ENCODE assay signal across 1 cellular context in the genomic region with DNA sequence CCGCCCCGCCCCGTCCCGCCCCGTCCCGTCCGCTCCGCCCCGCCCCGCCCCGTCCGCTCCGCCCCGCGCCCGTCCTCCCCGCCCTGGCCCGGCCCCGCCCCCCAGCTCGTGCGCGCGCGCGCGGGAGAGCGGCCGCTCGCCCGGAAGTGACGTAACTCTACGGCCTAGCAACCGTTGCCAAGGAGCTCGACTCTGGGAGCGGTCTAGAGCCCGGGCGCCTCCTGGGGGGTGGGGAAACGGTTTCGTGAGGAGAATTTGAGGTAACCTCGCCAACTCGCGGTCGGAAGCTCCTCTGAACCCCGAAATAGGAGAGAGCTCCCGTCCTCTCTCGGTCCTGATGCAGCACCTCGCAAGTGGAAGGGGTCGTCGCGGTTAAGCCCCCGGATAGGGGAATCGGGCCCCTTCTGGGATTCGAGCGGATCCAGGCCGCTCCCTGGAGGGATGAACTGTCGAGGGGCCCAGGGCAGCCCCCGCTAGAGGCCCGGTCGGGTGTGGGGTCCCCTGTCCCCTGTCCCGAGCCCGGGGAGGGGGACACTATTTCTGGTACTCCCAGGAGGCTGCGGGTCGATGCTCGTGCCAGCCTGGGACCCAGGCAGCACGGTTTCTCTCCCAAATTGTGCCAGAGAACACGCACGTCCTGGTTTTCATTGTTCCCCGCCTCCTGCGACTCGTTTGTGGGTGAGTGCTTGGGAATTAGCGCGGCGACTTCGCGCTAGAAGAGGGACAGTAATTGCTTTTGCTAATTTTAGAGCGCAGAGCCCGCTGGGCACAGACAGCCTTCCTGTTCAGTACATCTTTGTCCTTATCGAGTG.
TF ChIP-seq lines count a peak whose summit lies in the region.

A gene with protein sequence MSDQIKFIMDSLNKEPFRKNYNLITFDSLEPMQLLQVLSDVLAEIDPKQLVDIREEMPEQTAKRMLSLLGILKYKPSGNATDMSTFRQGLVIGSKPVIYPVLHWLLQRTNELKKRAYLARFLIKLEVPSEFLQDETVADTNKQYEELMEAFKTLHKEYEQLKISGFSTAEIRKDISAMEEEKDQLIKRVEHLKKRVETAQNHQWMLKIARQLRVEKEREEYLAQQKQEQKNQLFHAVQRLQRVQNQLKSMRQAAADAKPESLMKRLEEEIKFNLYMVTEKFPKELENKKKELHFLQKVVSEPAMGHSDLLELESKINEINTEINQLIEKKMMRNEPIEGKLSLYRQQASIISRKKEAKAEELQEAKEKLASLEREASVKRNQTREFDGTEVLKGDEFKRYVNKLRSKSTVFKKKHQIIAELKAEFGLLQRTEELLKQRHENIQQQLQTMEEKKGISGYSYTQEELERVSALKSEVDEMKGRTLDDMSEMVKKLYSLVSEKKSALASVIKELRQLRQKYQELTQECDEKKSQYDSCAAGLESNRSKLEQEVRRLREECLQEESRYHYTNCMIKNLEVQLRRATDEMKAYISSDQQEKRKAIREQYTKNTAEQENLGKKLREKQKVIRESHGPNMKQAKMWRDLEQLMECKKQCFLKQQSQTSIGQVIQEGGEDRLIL (plus strand): TSS at position 174 of the 812 bp plus-strand sequence. CDS start 3,024 bp downstream, outside the sequence.

TF ChIP-seq in K562, 482 proteins besides CTCF, POLR2A, EP300 and RAD21 (continued from another document and continues in another):
- TF ChIP-seq, protein P1, sequence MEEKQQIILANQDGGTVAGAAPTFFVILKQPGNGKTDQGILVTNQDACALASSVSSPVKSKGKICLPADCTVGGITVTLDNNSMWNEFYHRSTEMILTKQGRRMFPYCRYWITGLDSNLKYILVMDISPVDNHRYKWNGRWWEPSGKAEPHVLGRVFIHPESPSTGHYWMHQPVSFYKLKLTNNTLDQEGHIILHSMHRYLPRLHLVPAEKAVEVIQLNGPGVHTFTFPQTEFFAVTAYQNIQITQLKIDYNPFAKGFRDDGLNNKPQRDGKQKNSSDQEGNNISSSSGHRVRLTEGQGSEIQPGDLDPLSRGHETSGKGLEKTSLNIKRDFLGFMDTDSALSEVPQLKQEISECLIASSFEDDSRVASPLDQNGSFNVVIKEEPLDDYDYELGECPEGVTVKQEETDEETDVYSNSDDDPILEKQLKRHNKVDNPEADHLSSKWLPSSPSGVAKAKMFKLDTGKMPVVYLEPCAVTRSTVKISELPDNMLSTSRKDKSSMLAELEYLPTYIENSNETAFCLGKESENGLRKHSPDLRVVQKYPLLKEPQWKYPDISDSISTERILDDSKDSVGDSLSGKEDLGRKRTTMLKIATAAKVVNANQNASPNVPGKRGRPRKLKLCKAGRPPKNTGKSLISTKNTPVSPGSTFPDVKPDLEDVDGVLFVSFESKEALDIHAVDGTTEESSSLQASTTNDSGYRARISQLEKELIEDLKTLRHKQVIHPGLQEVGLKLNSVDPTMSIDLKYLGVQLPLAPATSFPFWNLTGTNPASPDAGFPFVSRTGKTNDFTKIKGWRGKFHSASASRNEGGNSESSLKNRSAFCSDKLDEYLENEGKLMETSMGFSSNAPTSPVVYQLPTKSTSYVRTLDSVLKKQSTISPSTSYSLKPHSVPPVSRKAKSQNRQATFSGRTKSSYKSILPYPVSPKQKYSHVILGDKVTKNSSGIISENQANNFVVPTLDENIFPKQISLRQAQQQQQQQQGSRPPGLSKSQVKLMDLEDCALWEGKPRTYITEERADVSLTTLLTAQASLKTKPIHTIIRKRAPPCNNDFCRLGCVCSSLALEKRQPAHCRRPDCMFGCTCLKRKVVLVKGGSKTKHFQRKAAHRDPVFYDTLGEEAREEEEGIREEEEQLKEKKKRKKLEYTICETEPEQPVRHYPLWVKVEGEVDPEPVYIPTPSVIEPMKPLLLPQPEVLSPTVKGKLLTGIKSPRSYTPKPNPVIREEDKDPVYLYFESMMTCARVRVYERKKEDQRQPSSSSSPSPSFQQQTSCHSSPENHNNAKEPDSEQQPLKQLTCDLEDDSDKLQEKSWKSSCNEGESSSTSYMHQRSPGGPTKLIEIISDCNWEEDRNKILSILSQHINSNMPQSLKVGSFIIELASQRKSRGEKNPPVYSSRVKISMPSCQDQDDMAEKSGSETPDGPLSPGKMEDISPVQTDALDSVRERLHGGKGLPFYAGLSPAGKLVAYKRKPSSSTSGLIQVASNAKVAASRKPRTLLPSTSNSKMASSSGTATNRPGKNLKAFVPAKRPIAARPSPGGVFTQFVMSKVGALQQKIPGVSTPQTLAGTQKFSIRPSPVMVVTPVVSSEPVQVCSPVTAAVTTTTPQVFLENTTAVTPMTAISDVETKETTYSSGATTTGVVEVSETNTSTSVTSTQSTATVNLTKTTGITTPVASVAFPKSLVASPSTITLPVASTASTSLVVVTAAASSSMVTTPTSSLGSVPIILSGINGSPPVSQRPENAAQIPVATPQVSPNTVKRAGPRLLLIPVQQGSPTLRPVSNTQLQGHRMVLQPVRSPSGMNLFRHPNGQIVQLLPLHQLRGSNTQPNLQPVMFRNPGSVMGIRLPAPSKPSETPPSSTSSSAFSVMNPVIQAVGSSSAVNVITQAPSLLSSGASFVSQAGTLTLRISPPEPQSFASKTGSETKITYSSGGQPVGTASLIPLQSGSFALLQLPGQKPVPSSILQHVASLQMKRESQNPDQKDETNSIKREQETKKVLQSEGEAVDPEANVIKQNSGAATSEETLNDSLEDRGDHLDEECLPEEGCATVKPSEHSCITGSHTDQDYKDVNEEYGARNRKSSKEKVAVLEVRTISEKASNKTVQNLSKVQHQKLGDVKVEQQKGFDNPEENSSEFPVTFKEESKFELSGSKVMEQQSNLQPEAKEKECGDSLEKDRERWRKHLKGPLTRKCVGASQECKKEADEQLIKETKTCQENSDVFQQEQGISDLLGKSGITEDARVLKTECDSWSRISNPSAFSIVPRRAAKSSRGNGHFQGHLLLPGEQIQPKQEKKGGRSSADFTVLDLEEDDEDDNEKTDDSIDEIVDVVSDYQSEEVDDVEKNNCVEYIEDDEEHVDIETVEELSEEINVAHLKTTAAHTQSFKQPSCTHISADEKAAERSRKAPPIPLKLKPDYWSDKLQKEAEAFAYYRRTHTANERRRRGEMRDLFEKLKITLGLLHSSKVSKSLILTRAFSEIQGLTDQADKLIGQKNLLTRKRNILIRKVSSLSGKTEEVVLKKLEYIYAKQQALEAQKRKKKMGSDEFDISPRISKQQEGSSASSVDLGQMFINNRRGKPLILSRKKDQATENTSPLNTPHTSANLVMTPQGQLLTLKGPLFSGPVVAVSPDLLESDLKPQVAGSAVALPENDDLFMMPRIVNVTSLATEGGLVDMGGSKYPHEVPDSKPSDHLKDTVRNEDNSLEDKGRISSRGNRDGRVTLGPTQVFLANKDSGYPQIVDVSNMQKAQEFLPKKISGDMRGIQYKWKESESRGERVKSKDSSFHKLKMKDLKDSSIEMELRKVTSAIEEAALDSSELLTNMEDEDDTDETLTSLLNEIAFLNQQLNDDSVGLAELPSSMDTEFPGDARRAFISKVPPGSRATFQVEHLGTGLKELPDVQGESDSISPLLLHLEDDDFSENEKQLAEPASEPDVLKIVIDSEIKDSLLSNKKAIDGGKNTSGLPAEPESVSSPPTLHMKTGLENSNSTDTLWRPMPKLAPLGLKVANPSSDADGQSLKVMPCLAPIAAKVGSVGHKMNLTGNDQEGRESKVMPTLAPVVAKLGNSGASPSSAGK (IDR thresholded peaks at IDR 0.05): no peak
- TF ChIP-seq TEAD1 (CRISPR knock-in tag; IDR thresholded peaks at IDR 0.05): no peak
- TF ChIP-seq ZNF778 (CRISPR knock-in tag; IDR thresholded peaks at IDR 0.05): no peak
- no peak; the same call in 1 of the 2 replicates for TF ChIP-seq ZNF175 (CRISPR knock-in tag; IDR thresholded peaks at IDR 0.05; ENCODE audit: low read depth)
- no peak for TF ChIP-seq ZNF592 (IDR thresholded peaks at IDR 0.05)
- no peak for TF ChIP-seq CHD7 (IDR thresholded peaks at IDR 0.05; ENCODE audit: low read depth, low read length)
